In the genomic region with DNA sequence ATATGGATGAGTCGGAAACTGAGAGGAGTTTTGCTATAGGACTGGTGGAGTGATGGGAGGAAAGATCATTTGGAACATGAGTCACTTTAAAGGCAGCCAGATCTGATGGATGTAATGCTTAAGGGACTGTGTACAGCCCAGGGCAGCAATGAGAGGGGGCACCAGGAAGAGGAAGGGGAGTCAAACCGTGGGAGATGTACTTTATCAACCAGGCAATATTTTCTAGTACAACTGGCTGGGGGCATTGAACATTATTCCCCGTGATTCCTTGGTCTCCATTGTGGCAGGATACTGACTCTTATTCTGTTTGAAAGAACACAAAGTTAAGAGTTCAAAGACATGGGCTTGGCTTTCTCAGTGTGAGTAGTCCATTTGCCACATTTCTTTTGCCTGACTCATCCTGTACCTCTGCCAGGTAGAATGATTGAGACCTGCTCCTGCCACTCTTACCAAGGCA, we compare ENCODE assay signal across 18 cellular contexts.
DNase-seq lines count a peak whose midpoint lies in the region; ATAC-seq, FAIRE-seq and TF ChIP-seq lines count a peak whose summit lies in the region.
"Had no signal": no experiment of that assay in that cellular context is flagged by ENCODE, and none has a peak within 500 bp of the region (broad histone marks: within the 10 kb centered on the region; RNA-seq: fewer than 3 reads in every experiment).

No MANE protein-coding gene starts in this region.

- no peak overlapping the region for H2BK120ac ChIP-seq in mesendoderm (ENCODE audit: low read depth, low read length)
- H2BK120ac ChIP-seq in neuronal stem cell (ENCODE audit: low read depth, low read length) = no peak overlapping the region

- H3K4me1 ChIP-seq in endothelial cell of umbilical vein (ENCODE audit: control insufficient read depth, extremely low read depth, insufficient read depth, low read length) (peaks cover 10% of the 10 kb centered on the region), mesendoderm (ENCODE audit: control insufficient read depth, low read depth, low read length) (no peaks in the 10 kb centered on the region), neuronal stem cell (ENCODE audit: control insufficient read depth in 2 of 2, insufficient read depth in 1 of 2, low read depth in 1 of 2, low read length in 2 of 2) (no peaks in the 10 kb centered on the region)
- H3K4me1 ChIP-seq: HAP-1, SJSA1 had no signal

- no peak overlapping the region for H2BK5ac ChIP-seq in mesendoderm (ENCODE audit: low read length)
- H2BK5ac ChIP-seq in neuronal stem cell (ENCODE audit: low read length) = no peak overlapping the region

- peak overlapping the region; percentile 79 for H2AFZ ChIP-seq in endothelial cell of umbilical vein (ENCODE audit: low read depth, low read length)
- no peak overlapping the region for H2AFZ ChIP-seq in neuronal stem cell (ENCODE audit: low read length)

- H4K20me1 ChIP-seq in endothelial cell of umbilical vein (replicated peaks; ENCODE audit: control insufficient read depth, extremely low read depth, insufficient read depth, low read length) = no peaks in the 10 kb centered on the region

- peak; percentile 16 for DNase-seq in DMS53 treated with DMSO at 0.1 percent for 48 hours (lab: John Stamatoyannopoulos, UW; ENCODE audit: unreplicated experiment)
- peak; percentile 93 for DNase-seq in M059J (ENCODE audit: low read depth)
- peak; percentile 26 for DNase-seq in endothelial cell of umbilical vein (ENCODE audit: low read depth, low spot score)
- peak; percentile 56 for DNase-seq in mesendoderm
- DNase-seq in NCI-H128 (lab: John Stamatoyannopoulos, UW; ENCODE audit: unreplicated experiment) = no peak
- DNase-seq in neuronal stem cell (ENCODE audit: low spot score) = no peak
- no peak for DNase-seq in activated CD8-positive, alpha-beta memory T cell treated with anti-CD3 and anti-CD28 coated beads, Interleukin-2, amount 10 ng/mL, durations not matched to agents 7 days and 5 days
- no peak for DNase-seq in SKM-1 treated with dmso at 0.1 percent for 144 hours (lab: John Stamatoyannopoulos, UW; ENCODE audit: unreplicated experiment)
- DNase-seq: activated naive CD8-positive, alpha-beta T cell treated with anti-CD3 and anti-CD28 coated beads, Interleukin-2, amount 50 U/mL, for 24 hours; DMS79 treated with DMSO at 0.1 percent for 48 hours; NCI-H187; NCI-H774; stimulated activated CD4-positive, alpha-beta T cell treated with anti-CD3 and anti-CD28 coated beads, Interleukin-2, amount 100 ng/mL, for 24 hours; stimulated activated naive B cell treated with anti-CD40 and anti-IgM and Interleukin-4, amounts not matched to agents 10 μg/mL and 1 μg/mL and 100 μg/mL, for 72 hours had no signal

- no peak for ATAC-seq in activated CD8-positive, alpha-beta memory T cell treated with anti-CD3 and anti-CD28 coated beads, Interleukin-2, amount 10 ng/mL, durations not matched to agents 7 days and 5 days
- ATAC-seq: activated naive CD8-positive, alpha-beta T cell treated with anti-CD3 and anti-CD28 coated beads, Interleukin-2, amount 50 U/mL, for 24 hours; stimulated activated naive B cell treated with anti-CD40 and anti-IgM and Interleukin-4, amounts not matched to agents 10 μg/mL and 1 μg/mL and 100 μg/mL, for 72 hours had no signal

- H3K9me3 ChIP-seq in endothelial cell of umbilical vein (replicated peaks; ENCODE audit: control insufficient read depth, insufficient read depth, low read length) (no peaks in the 10 kb centered on the region), neuronal stem cell (replicated peaks in 1 of 2; ENCODE audit: control insufficient read depth in 2 of 2, insufficient read depth in 1 of 2, low read depth in 1 of 2, low read length in 2 of 2) (no peaks in the 10 kb centered on the region)
- H3K9me3 ChIP-seq: HAP-1, SJSA1 had no signal

- H3K79me2 ChIP-seq in endothelial cell of umbilical vein (ENCODE audit: control insufficient read depth, insufficient read depth, low read length) (no peaks in the 10 kb centered on the region), mesendoderm (ENCODE audit: control insufficient read depth, insufficient read depth, low read length) (no peaks in the 10 kb centered on the region)

- peaks cover 18% of the 10 kb centered on the region for H3K27me3 Mint-ChIP-seq in activated CD8-positive, alpha-beta memory T cell treated with anti-CD3 and anti-CD28 coated beads, Interleukin-2, amount 10 ng/mL, durations not matched to agents 7 days and 5 days

- no peak for FAIRE-seq in endothelial cell of umbilical vein (lab: Jason Lieb, UNC)

- no peaks in the 10 kb centered on the region for H3K36me3 ChIP-seq in endothelial cell of umbilical vein (ENCODE audit: control insufficient read depth in 2 of 2, extremely low read depth in 1 of 2, insufficient read depth in 2 of 2, low read length in 2 of 2)
- no peaks in the 10 kb centered on the region for H3K36me3 ChIP-seq in mesendoderm (ENCODE audit: control insufficient read depth, insufficient read depth, low read length)
- H3K36me3 ChIP-seq in neuronal stem cell (replicated peaks in 1 of 2; ENCODE audit: control insufficient read depth in 2 of 2, insufficient read depth in 2 of 2, low read length in 2 of 2) = no peaks in the 10 kb centered on the region
- H3K36me3 ChIP-seq: HAP-1, SJSA1 had no signal

- H2BK15ac ChIP-seq in mesendoderm (replicated peaks; ENCODE audit: low read depth) (no peak overlapping the region), neuronal stem cell (ENCODE audit: low read length) (no peak overlapping the region)

- H3K36me3 Mint-ChIP-seq in activated CD8-positive, alpha-beta memory T cell treated with anti-CD3 and anti-CD28 coated beads, Interleukin-2, amount 10 ng/mL, durations not matched to agents 7 days and 5 days = no peaks in the 10 kb centered on the region
- H3K36me3 Mint-ChIP-seq: stimulated activated naive B cell treated with anti-CD40 and anti-IgM and Interleukin-4, amounts not matched to agents 10 μg/mL and 1 μg/mL and 100 μg/mL, for 72 hours had no signal

- H4K8ac ChIP-seq in mesendoderm (ENCODE audit: low read depth, low read length) (no peak overlapping the region), neuronal stem cell (ENCODE audit: low read depth, low read length) (no peak overlapping the region)

- no peak overlapping the region for H3K9ac ChIP-seq in endothelial cell of umbilical vein (replicated peaks; ENCODE audit: extremely low read depth, insufficient read depth, low read length)
- no peak overlapping the region for H3K9ac ChIP-seq in mesendoderm (ENCODE audit: low read length)
- H3K9ac ChIP-seq in neuronal stem cell (ENCODE audit: low read depth, low read length, poor library complexity) = no peak overlapping the region

- POLR2A ChIA-PET in endothelial cell of umbilical vein (lab: Charles Lee) = no interaction called here

- no peaks in the 10 kb centered on the region for H3K79me1 ChIP-seq in mesendoderm (ENCODE audit: low read length)
- no peaks in the 10 kb centered on the region for H3K79me1 ChIP-seq in neuronal stem cell (ENCODE audit: low read depth, low read length)

- TF ChIP-seq CTCF in endothelial cell of umbilical vein (IDR thresholded peaks at IDR 0.05; ENCODE audit: extremely low read depth in 1 of 2, insufficient read depth in 1 of 2, low read depth in 1 of 2, low read length in 2 of 2) = no peak

- H4K5ac ChIP-seq in mesendoderm (ENCODE audit: low read length) = no peak overlapping the region

- H2AK5ac ChIP-seq in mesendoderm (ENCODE audit: low read length) (no peak overlapping the region), neuronal stem cell (ENCODE audit: low read depth, low read length) (no peak overlapping the region)

- H4K91ac ChIP-seq in neuronal stem cell (ENCODE audit: low read depth, low read length, poor library complexity) = no peak overlapping the region

- intact Hi-C loops in endothelial cell of umbilical vein (cut with micrococcal nuclease) = no loop called here

- H3K56ac ChIP-seq in mesendoderm (ENCODE audit: low read length) = no peak overlapping the region

- CTCF ChIA-PET in endothelial cell of umbilical vein (lab: Charles Lee) = no interaction called here
- CTCF ChIA-PET in activated CD8-positive, alpha-beta memory T cell treated with anti-CD3 and anti-CD28 coated beads, Interleukin-2, amount 10 ng/mL, durations not matched to agents 7 days and 5 days (lab: Charles Lee) = no interaction called here

- H3K18ac ChIP-seq in mesendoderm (ENCODE audit: low read length) = no peak overlapping the region
- no peak overlapping the region for H3K18ac ChIP-seq in neuronal stem cell (ENCODE audit: low read length)

- no peak for TF ChIP-seq POLR2A in endothelial cell of umbilical vein (IDR thresholded peaks at IDR 0.05; ENCODE audit: low read depth, low read length)

- H3K4me1 Mint-ChIP-seq in activated CD8-positive, alpha-beta memory T cell treated with anti-CD3 and anti-CD28 coated beads, Interleukin-2, amount 10 ng/mL, durations not matched to agents 7 days and 5 days = no peaks in the 10 kb centered on the region
- H3K4me1 Mint-ChIP-seq: activated naive CD8-positive, alpha-beta T cell treated with anti-CD3 and anti-CD28 coated beads, Interleukin-2, amount 50 U/mL, for 24 hours; IgD-negative memory B cell had no signal

- H3K4me3 ChIP-seq in endothelial cell of umbilical vein (replicated peaks in 1 of 3; ENCODE audit: insufficient read depth in 1 of 3, low read depth in 1 of 3, low read length in 3 of 3) = no peak overlapping the region
- no peak overlapping the region for H3K4me3 ChIP-seq in mesendoderm (ENCODE audit: low read length)
- no peak overlapping the region for H3K4me3 ChIP-seq in neuronal stem cell (ENCODE audit: low read length in 2 of 2)
- H3K4me3 ChIP-seq: HAP-1, SJSA1 had no signal

- H3K27me3 ChIP-seq in endothelial cell of umbilical vein (ENCODE audit: control insufficient read depth in 2 of 2, insufficient read depth in 2 of 2, low read length in 2 of 2) (no peaks in the 10 kb centered on the region), mesendoderm (ENCODE audit: insufficient read depth, low read length, poor library complexity) (no peaks in the 10 kb centered on the region), neuronal stem cell (ENCODE audit: control insufficient read depth in 3 of 3, insufficient read depth in 3 of 3, low read depth in 1 of 3, low read length in 3 of 3) (no peaks in the 10 kb centered on the region)

- BruUV-seq in endothelial cell of umbilical vein (replicated peaks; lab: Mats Ljungman, UMichigan) = no TSS peak

- no peak overlapping the region for H3K14ac ChIP-seq in neuronal stem cell (ENCODE audit: low read length)

- no peak overlapping the region for H3K4me3 Mint-ChIP-seq in activated CD8-positive, alpha-beta memory T cell treated with anti-CD3 and anti-CD28 coated beads, Interleukin-2, amount 10 ng/mL, durations not matched to agents 7 days and 5 days
- H3K4me3 Mint-ChIP-seq: activated naive CD8-positive, alpha-beta T cell treated with anti-CD3 and anti-CD28 coated beads, Interleukin-2, amount 50 U/mL, for 24 hours; IgD-negative memory B cell; stimulated activated naive B cell treated with anti-CD40 and anti-IgM and Interleukin-4, amounts not matched to agents 10 μg/mL and 1 μg/mL and 100 μg/mL, for 72 hours had no signal

- H3K4me2 ChIP-seq in endothelial cell of umbilical vein (ENCODE audit: insufficient read depth, low read length) (peak overlapping the region; percentile 3), mesendoderm (ENCODE audit: low read length) (no peak overlapping the region), neuronal stem cell (ENCODE audit: insufficient read depth, low read length, poor library complexity, severe bottlenecking) (no peak overlapping the region)

- dilution Hi-C loops in endothelial cell of umbilical vein (cut with MboI; ENCODE audit: extremely low pct_ligation_motif_present, low sequenced_read_pairs) = no loop called here

- H3K27ac ChIP-seq in endothelial cell of umbilical vein (ENCODE audit: insufficient read depth, low read depth, low read length) (no peak overlapping the region), mesendoderm (ENCODE audit: low read depth, low read length) (no peak overlapping the region), neuronal stem cell (replicated peaks; ENCODE audit: low read length) (no peak overlapping the region)
- H3K27ac ChIP-seq: SJSA1 had no signal

- no peak overlapping the region for H3K27ac Mint-ChIP-seq in activated CD8-positive, alpha-beta memory T cell treated with anti-CD3 and anti-CD28 coated beads, Interleukin-2, amount 10 ng/mL, durations not matched to agents 7 days and 5 days
- H3K27ac Mint-ChIP-seq: activated naive CD8-positive, alpha-beta T cell treated with anti-CD3 and anti-CD28 coated beads, Interleukin-2, amount 50 U/mL, for 24 hours; IgD-negative memory B cell; progenitor cell of endocrine pancreas; stimulated activated naive B cell treated with anti-CD40 and anti-IgM and Interleukin-4, amounts not matched to agents 10 μg/mL and 1 μg/mL and 100 μg/mL, for 72 hours had no signal

- no CpG with 5 or more reads among the region's 3 CpGs for WGBS in mesendoderm (ENCODE audit: extremely low coverage, insufficient coverage, low lambda C conversion rate)
- WGBS in neuronal stem cell (ENCODE audit: extremely low coverage in 2 of 2, insufficient read length in 2 of 2, insufficient replicate concordance in 1 of 2), 2 donors = no CpG with 5 or more reads among the region's 3 CpGs

- H3K9me3 Mint-ChIP-seq in activated CD8-positive, alpha-beta memory T cell treated with anti-CD3 and anti-CD28 coated beads, Interleukin-2, amount 10 ng/mL, durations not matched to agents 7 days and 5 days (ENCODE audit: low read depth) = no peaks in the 10 kb centered on the region
- H3K9me3 Mint-ChIP-seq: activated naive CD8-positive, alpha-beta T cell treated with anti-CD3 and anti-CD28 coated beads, Interleukin-2, amount 50 U/mL, for 24 hours; stimulated activated naive B cell treated with anti-CD40 and anti-IgM and Interleukin-4, amounts not matched to agents 10 μg/mL and 1 μg/mL and 100 μg/mL, for 72 hours had no signal

- H3K4ac ChIP-seq in mesendoderm (ENCODE audit: low read depth, low read length) (no peak overlapping the region), neuronal stem cell (ENCODE audit: low read length) (no peak overlapping the region)

- H2BK12ac ChIP-seq in neuronal stem cell (ENCODE audit: low read length) = no peak overlapping the region

- H3K23ac ChIP-seq in mesendoderm (ENCODE audit: low read length) (no peak overlapping the region), neuronal stem cell (ENCODE audit: low read depth, low read length, poor library complexity) (no peak overlapping the region)

- H3K9me1 ChIP-seq in endothelial cell of umbilical vein (replicated peaks; ENCODE audit: control insufficient read depth, extremely low read depth, insufficient read depth, low read length) = no peaks in the 10 kb centered on the region

Comparison
In these comparisons a context has a peak if more than half of its experiments do, and no peak if none do; other contexts are left out.
1. DNase-seq: peak in DMS53 treated with DMSO at 0.1 percent for 48 hours (single experiment), M059J (single experiment), endothelial cell of umbilical vein (single experiment) and mesendoderm (single experiment); none in NCI-H128 (single experiment), neuronal stem cell (single experiment), activated CD8-positive, alpha-beta memory T cell treated with anti-CD3 and anti-CD28 coated beads, Interleukin-2, amount 10 ng/mL, durations not matched to agents 7 days and 5 days (single experiment) and SKM-1 treated with dmso at 0.1 percent for 144 hours (single experiment).